In the genomic region with DNA sequence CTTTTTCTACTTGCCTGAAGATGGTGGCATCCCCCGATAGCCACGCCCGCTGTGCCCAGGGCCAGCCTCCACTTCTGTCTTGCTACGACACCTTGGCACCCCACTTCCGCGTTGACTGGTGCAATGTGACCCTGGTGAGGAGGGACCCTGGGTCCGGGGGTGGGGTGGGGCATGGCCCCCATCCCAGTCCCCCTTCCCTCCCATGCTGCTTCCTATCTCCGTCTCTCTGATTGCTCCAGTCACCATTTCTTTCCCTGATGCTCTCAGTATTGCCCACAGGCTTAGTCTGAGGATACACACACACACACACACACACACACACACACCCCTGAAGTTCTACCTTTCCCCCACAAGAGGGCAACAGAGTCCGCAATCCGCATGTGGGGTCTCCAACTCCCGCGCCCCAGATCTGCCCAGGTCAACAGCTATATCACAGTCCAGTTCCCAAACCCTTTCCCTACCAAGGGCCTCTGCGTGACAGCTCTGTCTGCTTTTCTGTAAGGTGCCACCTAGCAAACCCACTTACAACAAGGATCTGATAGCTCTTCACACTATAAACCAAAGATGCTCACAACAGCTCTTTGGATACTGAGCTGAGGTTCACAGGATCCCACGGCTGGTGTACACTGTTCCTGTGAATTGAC, we compare ENCODE assay signal across 1 cellular context.
TF ChIP-seq lines count a peak whose summit lies in the region.

No MANE protein-coding gene starts in this region.

TF ChIP-seq in neural cell, 6 proteins besides CTCF, POLR2A, EP300 and RAD21 (continued from another document):
- TF ChIP-seq, protein P1, sequence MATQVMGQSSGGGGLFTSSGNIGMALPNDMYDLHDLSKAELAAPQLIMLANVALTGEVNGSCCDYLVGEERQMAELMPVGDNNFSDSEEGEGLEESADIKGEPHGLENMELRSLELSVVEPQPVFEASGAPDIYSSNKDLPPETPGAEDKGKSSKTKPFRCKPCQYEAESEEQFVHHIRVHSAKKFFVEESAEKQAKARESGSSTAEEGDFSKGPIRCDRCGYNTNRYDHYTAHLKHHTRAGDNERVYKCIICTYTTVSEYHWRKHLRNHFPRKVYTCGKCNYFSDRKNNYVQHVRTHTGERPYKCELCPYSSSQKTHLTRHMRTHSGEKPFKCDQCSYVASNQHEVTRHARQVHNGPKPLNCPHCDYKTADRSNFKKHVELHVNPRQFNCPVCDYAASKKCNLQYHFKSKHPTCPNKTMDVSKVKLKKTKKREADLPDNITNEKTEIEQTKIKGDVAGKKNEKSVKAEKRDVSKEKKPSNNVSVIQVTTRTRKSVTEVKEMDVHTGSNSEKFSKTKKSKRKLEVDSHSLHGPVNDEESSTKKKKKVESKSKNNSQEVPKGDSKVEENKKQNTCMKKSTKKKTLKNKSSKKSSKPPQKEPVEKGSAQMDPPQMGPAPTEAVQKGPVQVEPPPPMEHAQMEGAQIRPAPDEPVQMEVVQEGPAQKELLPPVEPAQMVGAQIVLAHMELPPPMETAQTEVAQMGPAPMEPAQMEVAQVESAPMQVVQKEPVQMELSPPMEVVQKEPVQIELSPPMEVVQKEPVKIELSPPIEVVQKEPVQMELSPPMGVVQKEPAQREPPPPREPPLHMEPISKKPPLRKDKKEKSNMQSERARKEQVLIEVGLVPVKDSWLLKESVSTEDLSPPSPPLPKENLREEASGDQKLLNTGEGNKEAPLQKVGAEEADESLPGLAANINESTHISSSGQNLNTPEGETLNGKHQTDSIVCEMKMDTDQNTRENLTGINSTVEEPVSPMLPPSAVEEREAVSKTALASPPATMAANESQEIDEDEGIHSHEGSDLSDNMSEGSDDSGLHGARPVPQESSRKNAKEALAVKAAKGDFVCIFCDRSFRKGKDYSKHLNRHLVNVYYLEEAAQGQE (IDR thresholded peaks at IDR 0.05; ENCODE audit: borderline replicate concordance), result no peak
